ENCODE assay signal across 1 cellular context in genomic region chr10:30437039-30437781, GRCh38.
TF ChIP-seq lines count a peak whose summit lies in the region.

No MANE protein-coding gene starts in this region.

TF ChIP-seq in K562, 482 proteins besides CTCF, POLR2A, EP300 and RAD21 (continued from another document and continues in another):
- TF ChIP-seq ZHX1 (conservative IDR thresholded peaks at IDR 0.05; ENCODE audit: low read length) = no peak
- no peak for TF ChIP-seq SRSF3 (IDR thresholded peaks at IDR 0.05; ENCODE audit: insufficient read depth, low read length)
- no peak for TF ChIP-seq IRF1 (CRISPR knock-in tag; IDR thresholded peaks at IDR 0.05; ENCODE audit: borderline replicate concordance)
- no peak for TF ChIP-seq MCM5 (IDR thresholded peaks at IDR 0.05; ENCODE audit: low read depth)
- TF ChIP-seq ZNF766 (CRISPR knock-in tag; conservative IDR thresholded peaks at IDR 0.05) = 0 out of 2 replicates have a peak, but pooled peaks have one; percentile 66
- no peak for TF ChIP-seq POLR3A (IDR thresholded peaks at IDR 0.05; ENCODE audit: borderline replicate concordance, extremely low read depth, insufficient read depth, insufficient read length)
- TF ChIP-seq ETS1 (conservative IDR thresholded peaks at IDR 0.05; ENCODE audit: control insufficient read depth, low read depth, low read length) = no peak
- no peak for TF ChIP-seq SETDB1 (IDR thresholded peaks at IDR 0.05; ENCODE audit: low read length)
- no peak for TF ChIP-seq WHSC1 (IDR thresholded peaks at IDR 0.05; ENCODE audit: low read length)
- TF ChIP-seq NFIX (CRISPR knock-in tag; IDR thresholded peaks at IDR 0.05; ENCODE audit: low read depth) = no peak
- TF ChIP-seq EHMT2 (IDR thresholded peaks at IDR 0.05) = peak; percentile 49; the same call in 1 of the 2 replicates
- peak in 1 of 2 experiments; percentile 90; a peak in 2 of 4 replicates for TF ChIP-seq TBL1XR1 (IDR thresholded peaks at IDR 0.05; ENCODE audit: low read length in 2 of 2)
- no peak for TF ChIP-seq DEAF1 (CRISPR knock-in tag; IDR thresholded peaks at IDR 0.05)
- no peak for TF ChIP-seq PHTF2 (CRISPR knock-in tag; IDR thresholded peaks at IDR 0.05)
- no peak for TF ChIP-seq PATZ1 (CRISPR knock-in tag; IDR thresholded peaks at IDR 0.05; ENCODE audit: borderline replicate concordance)
- TF ChIP-seq MED1 (CRISPR knock-in tag; IDR thresholded peaks at IDR 0.05; ENCODE audit: borderline replicate concordance) = no peak
- TF ChIP-seq AFF1 (IDR thresholded peaks at IDR 0.05; ENCODE audit: low read depth in 1 of 2, partially characterized antibody in 2 of 2) = peak in 1 of 2 experiments; percentile 50
- no peak for TF ChIP-seq ZNF41 (CRISPR knock-in tag; conservative IDR thresholded peaks at IDR 0.05)
- no peak for TF ChIP-seq HNRNPH1 (optimal IDR thresholded peaks at IDR 0.05; ENCODE audit: low read depth, low read length)
- peak; percentile 84 for TF ChIP-seq HES1 (IDR thresholded peaks at IDR 0.05; ENCODE audit: low read depth)
- no peak for TF ChIP-seq GTF2F1 (IDR thresholded peaks at IDR 0.05; ENCODE audit: low read depth, low read length)
- TF ChIP-seq PBX2 (CRISPR knock-in tag; IDR thresholded peaks at IDR 0.05; ENCODE audit: low read depth) = no peak
- no peak for TF ChIP-seq PBX2 (tag; conservative IDR thresholded peaks at IDR 0.05; ENCODE audit: low read depth)
- no peak for TF ChIP-seq MTF1 (CRISPR knock-in tag; IDR thresholded peaks at IDR 0.05; ENCODE audit: borderline replicate concordance)
- peak; percentile 85 for TF ChIP-seq ZNF592 (IDR thresholded peaks at IDR 0.05)
- peak; percentile 88 for TF ChIP-seq CCNT2 (IDR thresholded peaks at IDR 0.05; ENCODE audit: borderline replicate concordance, extremely low read depth, insufficient read length, low read depth, low read length)
- no peak for TF ChIP-seq SFPQ (IDR thresholded peaks at IDR 0.05; ENCODE audit: low read depth, low read length)
- peak; percentile 86 for TF ChIP-seq LCOR (CRISPR knock-in tag; IDR thresholded peaks at IDR 0.05)
- no peak for TF ChIP-seq ZNF253 (CRISPR knock-in tag; conservative IDR thresholded peaks at IDR 0.05)
- TF ChIP-seq SMARCA5 (IDR thresholded peaks at IDR 0.05) = peak; percentile 97
- no peak for TF ChIP-seq MCM3 (IDR thresholded peaks at IDR 0.05)
- peak; percentile 61 for TF ChIP-seq DACH1 (IDR thresholded peaks at IDR 0.05; ENCODE audit: partially characterized antibody)
- TF ChIP-seq RBM14 (IDR thresholded peaks at IDR 0.05; ENCODE audit: borderline replicate concordance, insufficient read depth, low read depth, low read length) = no peak
- TF ChIP-seq RBFOX2 (IDR thresholded peaks at IDR 0.05; ENCODE audit: low read depth, low read length) = no peak
